20 cellular contexts compared by ENCODE assay signal in genomic region chr1:70264875-70265274, GRCh38.
A peak's percentile ranks its signal among the peaks of the same experiment; 100 is the strongest.
DNase-seq lines count a peak whose midpoint lies in the region; ATAC-seq lines count a peak whose summit lies in the region.
"Had no signal": no experiment of that assay in that cellular context is flagged by ENCODE, and none has a peak within 500 bp of the region (broad histone marks: within the 10 kb centered on the region; RNA-seq: fewer than 3 reads in every experiment).

No MANE protein-coding gene starts in this region.

- DNase-seq in stimulated activated naive CD8-positive, alpha-beta T cell treated with anti-CD3 and anti-CD28 coated beads, Interleukin-15, amount 100 ng/mL, for 72 hours, result no peak
- DNase-seq in central memory CD8-positive, alpha-beta T cell (ENCODE audit: low spot score in 2 of 2), result no peak
- DNase-seq in iPS-NIHi7 (ENCODE audit: extremely low spot score) (peak; percentile 8), germinal center (ENCODE audit: low spot score) (no peak), NCI-H146 treated with DMSO at 0.1 percent for 48 hours (lab: John Stamatoyannopoulos, UW; ENCODE audit: unreplicated experiment) (no peak)
- DNase-seq: activated CD4-positive, alpha-beta T cell treated with anti-CD3 and anti-CD28 coated beads, Interleukin-2, amount 50 U/mL, for 1 hour; GM23248; hippocampal formation; IMR-90; mammary epithelial cell; naive B cell; NCI-H524 treated with DMSO at 0.1 percent for 48 hours; pancreas; tibial artery had no signal

- no peak for ATAC-seq in stimulated activated naive CD8-positive, alpha-beta T cell treated with anti-CD3 and anti-CD28 coated beads, Interleukin-15, amount 100 ng/mL, for 72 hours
- ATAC-seq in central memory CD8-positive, alpha-beta T cell (replicated peaks; ENCODE audit: extremely low read depth, poor library complexity, severe bottlenecking), result no peak
- ATAC-seq in HG02840 (IDR thresholded peaks at IDR 0.05; ENCODE audit: low FRiP score, unreplicated experiment), result no peak
- ATAC-seq in GM18498 (IDR thresholded peaks at IDR 0.05; ENCODE audit: unreplicated experiment), result no peak
- ATAC-seq: activated naive CD4-positive, alpha-beta T cell treated with anti-CD3 and anti-CD28 coated beads, Interleukin-2, amount 50 U/mL, for 72 hours; GM12878; pancreas had no signal

- peaks cover 4% of the 10 kb centered on the region for H3K9me3 Mint-ChIP-seq in stimulated activated naive CD8-positive, alpha-beta T cell treated with anti-CD3 and anti-CD28 coated beads, Interleukin-15, Interleukin-2, amounts not matched to agents 100 ng/mL and 50 ng/mL, for 24 hours
- H3K9me3 Mint-ChIP-seq in stimulated activated naive CD8-positive, alpha-beta T cell treated with anti-CD3 and anti-CD28 coated beads, Interleukin-15, amount 100 ng/mL, for 72 hours, result peaks cover 0 to 9% of the 10 kb centered on the region in 2 donors
- no peaks in the 10 kb centered on the region for H3K9me3 Mint-ChIP-seq in central memory CD8-positive, alpha-beta T cell

- H3K36me3 Mint-ChIP-seq in stimulated activated naive CD8-positive, alpha-beta T cell treated with anti-CD3 and anti-CD28 coated beads, Interleukin-15, Interleukin-2, amounts not matched to agents 100 ng/mL and 50 ng/mL, for 24 hours (ENCODE audit: low read depth), result peaks cover 59% of the 10 kb centered on the region
- H3K36me3 Mint-ChIP-seq in central memory CD8-positive, alpha-beta T cell (ENCODE audit: insufficient read depth), result peaks cover 20% of the 10 kb centered on the region

- peak overlapping the region; percentile 9 for H3K27ac Mint-ChIP-seq in stimulated activated naive CD8-positive, alpha-beta T cell treated with anti-CD3 and anti-CD28 coated beads, Interleukin-15, Interleukin-2, amounts not matched to agents 100 ng/mL and 50 ng/mL, for 24 hours
- H3K27ac Mint-ChIP-seq in stimulated activated naive CD8-positive, alpha-beta T cell treated with anti-CD3 and anti-CD28 coated beads, Interleukin-15, amount 100 ng/mL, for 72 hours, result no peak overlapping the region
- H3K27ac Mint-ChIP-seq in central memory CD8-positive, alpha-beta T cell (ENCODE audit: low read depth), result peak overlapping the region; percentile 54
- H3K27ac Mint-ChIP-seq: naive B cell had no signal

- H3K4me1 Mint-ChIP-seq in stimulated activated naive CD8-positive, alpha-beta T cell treated with anti-CD3 and anti-CD28 coated beads, Interleukin-15, Interleukin-2, amounts not matched to agents 100 ng/mL and 50 ng/mL, for 24 hours (ENCODE audit: low read depth), result no peaks in the 10 kb centered on the region
- no peaks in the 10 kb centered on the region for H3K4me1 Mint-ChIP-seq in stimulated activated naive CD8-positive, alpha-beta T cell treated with anti-CD3 and anti-CD28 coated beads, Interleukin-15, amount 100 ng/mL, for 72 hours
- H3K4me1 Mint-ChIP-seq in central memory CD8-positive, alpha-beta T cell, result no peaks in the 10 kb centered on the region
- H3K4me1 Mint-ChIP-seq: CD14-positive monocyte, naive B cell had no signal

- H3K4me3 Mint-ChIP-seq in stimulated activated naive CD8-positive, alpha-beta T cell treated with anti-CD3 and anti-CD28 coated beads, Interleukin-15, Interleukin-2, amounts not matched to agents 100 ng/mL and 50 ng/mL, for 24 hours, result no peak overlapping the region
- no peak overlapping the region for H3K4me3 Mint-ChIP-seq in stimulated activated naive CD8-positive, alpha-beta T cell treated with anti-CD3 and anti-CD28 coated beads, Interleukin-15, amount 100 ng/mL, for 72 hours
- no peak overlapping the region for H3K4me3 Mint-ChIP-seq in central memory CD8-positive, alpha-beta T cell
- H3K4me3 Mint-ChIP-seq: CD14-positive monocyte had no signal

- no peaks in the 10 kb centered on the region for H3K27me3 Mint-ChIP-seq in stimulated activated naive CD8-positive, alpha-beta T cell treated with anti-CD3 and anti-CD28 coated beads, Interleukin-15, Interleukin-2, amounts not matched to agents 100 ng/mL and 50 ng/mL, for 24 hours
- H3K27me3 Mint-ChIP-seq in stimulated activated naive CD8-positive, alpha-beta T cell treated with anti-CD3 and anti-CD28 coated beads, Interleukin-15, amount 100 ng/mL, for 72 hours, result no peaks in the 10 kb centered on the region
- H3K27me3 Mint-ChIP-seq in central memory CD8-positive, alpha-beta T cell, result no peaks in the 10 kb centered on the region
- H3K27me3 Mint-ChIP-seq: naive B cell had no signal

Comparison
In these comparisons a context has a peak if more than half of its experiments do, and no peak if none do; other contexts are left out.
1. H3K27ac Mint-ChIP-seq: peak in stimulated activated naive CD8-positive, alpha-beta T cell treated with anti-CD3 and anti-CD28 coated beads, Interleukin-15, Interleukin-2, amounts not matched to agents 100 ng/mL and 50 ng/mL, for 24 hours (single experiment) and central memory CD8-positive, alpha-beta T cell (single experiment); none in stimulated activated naive CD8-positive, alpha-beta T cell treated with anti-CD3 and anti-CD28 coated beads, Interleukin-15, amount 100 ng/mL, for 72 hours (0 of 2).